ENCODE assay signal across 10 cellular contexts in genomic region chr5:151745071-151745705, GRCh38. TPM values are rescaled to one million over a fixed set of nuclear protein-coding genes. Genes with fewer than 3 reads are reported as not detected.
DNase-seq lines count a peak whose midpoint lies in the region; ATAC-seq, FAIRE-seq and TF ChIP-seq lines count a peak whose summit lies in the region.
"Had no signal": no experiment of that assay in that cellular context is flagged by ENCODE, and none has a peak within 500 bp of the region (broad histone marks: within the 10 kb centered on the region; RNA-seq: fewer than 3 reads in every experiment).

No MANE protein-coding gene starts in this region.

- H3K36me3 Mint-ChIP-seq in CD8-positive, alpha-beta T cell: peaks cover 49% of the 10 kb centered on the region
- H3K36me3 Mint-ChIP-seq in T-cell: peaks cover 22% of the 10 kb centered on the region
- H3K36me3 Mint-ChIP-seq in central memory CD8-positive, alpha-beta T cell (ENCODE audit: insufficient read depth): peaks cover 16% of the 10 kb centered on the region

- peaks cover 40% of the 10 kb centered on the region for H3K4me1 Mint-ChIP-seq in CD8-positive, alpha-beta T cell (ENCODE audit: low read depth)
- H3K4me1 Mint-ChIP-seq in T-cell: peaks cover 40 to 53% (median 48%) of the 10 kb centered on the region in 3 donors
- H3K4me1 Mint-ChIP-seq in central memory CD8-positive, alpha-beta T cell: peaks cover 26% of the 10 kb centered on the region

- peaks cover 33% of the 10 kb centered on the region for H3K4me1 ChIP-seq in CD8-positive, alpha-beta T cell (ENCODE audit: insufficient read depth, low read length)
- H3K4me1 ChIP-seq: pancreas had no signal

- no peak for TF ChIP-seq CTCF in CD8-positive, alpha-beta T cell (IDR thresholded peaks at IDR 0.05)

- CTCF ChIA-PET in CD8-positive, alpha-beta T cell (lab: Charles Lee): interaction anchor here (0.6 to 1.1 kb wide), 2 partner anchors 83 to 87 kb away, joined by 3 read pairs; no protein-coding TSS in a partner anchor
- CTCF ChIA-PET in T-cell (lab: Charles Lee): no interaction called here

- H3K4me3 Mint-ChIP-seq in CD8-positive, alpha-beta T cell: no peak overlapping the region
- H3K4me3 Mint-ChIP-seq in T-cell: peak overlapping the region in 1 of 3 donors; percentile 17
- no peak overlapping the region for H3K4me3 Mint-ChIP-seq in central memory CD8-positive, alpha-beta T cell

- FAIRE-seq in urothelium cell line (lab: Jason Lieb, UNC): peak; percentile 88
- FAIRE-seq: pancreas had no signal

- intact Hi-C loops in CD8-positive, alpha-beta T cell (cut with DNase I, micrococcal nuclease): no loop called here

- peak overlapping the region; percentile 68 for H3K27ac Mint-ChIP-seq in CD8-positive, alpha-beta T cell
- H3K27ac Mint-ChIP-seq in T-cell: peak overlapping the region; percentile 90 to 92
- peak overlapping the region; percentile 49 for H3K27ac Mint-ChIP-seq in central memory CD8-positive, alpha-beta T cell (ENCODE audit: low read depth)

- H3K9me3 Mint-ChIP-seq in CD8-positive, alpha-beta T cell: no peaks in the 10 kb centered on the region
- H3K9me3 Mint-ChIP-seq in T-cell: no peaks in the 10 kb centered on the region
- H3K9me3 Mint-ChIP-seq in central memory CD8-positive, alpha-beta T cell: no peaks in the 10 kb centered on the region

- no peaks in the 10 kb centered on the region for H3K27me3 ChIP-seq in CD8-positive, alpha-beta T cell (ENCODE audit: insufficient read depth, low read length)
- H3K27me3 ChIP-seq: pancreas had no signal

- H3K9me3 ChIP-seq in CD8-positive, alpha-beta T cell (ENCODE audit: low read length): no peaks in the 10 kb centered on the region
- H3K9me3 ChIP-seq: pancreas had no signal

- peak overlapping the region; percentile 2 for H3K27ac ChIP-seq in CD8-positive, alpha-beta T cell (ENCODE audit: low read depth, low read length)
- H3K27ac ChIP-seq: HL-60, pancreas had no signal

- H3K27me3 Mint-ChIP-seq in CD8-positive, alpha-beta T cell (ENCODE audit: low read depth): no peaks in the 10 kb centered on the region
- H3K27me3 Mint-ChIP-seq in T-cell: no peaks in the 10 kb centered on the region
- H3K27me3 Mint-ChIP-seq in central memory CD8-positive, alpha-beta T cell: no peaks in the 10 kb centered on the region

- no peak overlapping the region for H3K4me3 ChIP-seq in CD8-positive, alpha-beta T cell (ENCODE audit: low read depth, low read length)
- H3K4me3 ChIP-seq: pancreas had no signal

- POLR2A ChIA-PET in CD8-positive, alpha-beta T cell (lab: Charles Lee): interaction anchor here (0.7 kb wide), 1 partner anchor 26 kb away, joined by 3 read pairs; the partner anchor contains the start of gene G3BP1
- POLR2A ChIA-PET in T-cell (lab: Charles Lee): no interaction called here

- peaks cover 4% of the 10 kb centered on the region for H3K36me3 ChIP-seq in CD8-positive, alpha-beta T cell (ENCODE audit: insufficient read depth, low read length)

- DNase-seq in CD8-positive, alpha-beta T cell: peak in 4 of 7 experiments; percentile 24 to 58 (median 38)
- DNase-seq in HCEC 1CT: peak; percentile 78
- peak in 24 of 34 experiments; percentile 3 to 54 (median 21) for DNase-seq in T-cell
- no peak for DNase-seq in central memory CD8-positive, alpha-beta T cell (ENCODE audit: low spot score in 2 of 2)
- DNase-seq in medulla oblongata (ENCODE audit: extremely low spot score): peak; percentile 89
- DNase-seq in urothelium cell line (ENCODE audit: low spot score): peak; percentile 86
- DNase-seq in NCI-H146 treated with DMSO at 0.1 percent for 48 hours (lab: John Stamatoyannopoulos, UW; ENCODE audit: unreplicated experiment): no peak
- DNase-seq in NCI-H1048 (lab: John Stamatoyannopoulos, UW): no peak
- DNase-seq: pancreas had no signal

- ATAC-seq in CD8-positive, alpha-beta T cell: peak; percentile 65
- peak in 3 of 4 experiments; percentile 31 to 61 (median 32) for ATAC-seq in T-cell (replicated peaks in 1 of 4)
- ATAC-seq in central memory CD8-positive, alpha-beta T cell (replicated peaks; ENCODE audit: extremely low read depth, poor library complexity, severe bottlenecking): peak; percentile 53

RNA-seq across cellular contexts. Expression of gene ATOX1, which starts 13.2 kb away (rescaled TPM):
- 10 to 100 TPM; 12.6 to 13.2 TPM for total RNA-seq in CD8-positive, alpha-beta T cell
- 10 to 100 TPM; 21.4 to 33.8 (median 30.9) TPM for total RNA-seq in T-cell

RNA-seq across cellular contexts. Expression of gene G3BP1, which starts 26.6 kb away (rescaled TPM):
- 10 to 100 TPM; 89.1 to 91.1 TPM for total RNA-seq in CD8-positive, alpha-beta T cell
- 100 to 1,000 TPM; 109 to 185 (median 170) TPM for total RNA-seq in T-cell

RNA-seq across cellular contexts. Expression of gene SPARC, which starts 58.5 kb away (rescaled TPM):
- under 1 TPM in 1 of 2 experiments, not detected in 1; 0.39 TPM for total RNA-seq in CD8-positive, alpha-beta T cell
- total RNA-seq in T-cell: 1 to 10 TPM in 4 of 5 donors, not detected in 1; 4.1 to 8.6 (median 5.2) TPM

Comparison
In these comparisons a context has a peak if more than half of its experiments do, and no peak if none do; other contexts are left out.
1. DNase-seq: peak in CD8-positive, alpha-beta T cell (4 of 7), HCEC 1CT (single experiment), T-cell (24 of 34), medulla oblongata (single experiment) and urothelium cell line (single experiment); none in central memory CD8-positive, alpha-beta T cell (0 of 2), NCI-H146 treated with DMSO at 0.1 percent for 48 hours (single experiment) and NCI-H1048 (single experiment).
2. Peak in every context shown above with its lines, with median percentiles within 50 percentile points of each other: ATAC-seq and H3K27ac Mint-ChIP-seq.